In the genomic region with DNA sequence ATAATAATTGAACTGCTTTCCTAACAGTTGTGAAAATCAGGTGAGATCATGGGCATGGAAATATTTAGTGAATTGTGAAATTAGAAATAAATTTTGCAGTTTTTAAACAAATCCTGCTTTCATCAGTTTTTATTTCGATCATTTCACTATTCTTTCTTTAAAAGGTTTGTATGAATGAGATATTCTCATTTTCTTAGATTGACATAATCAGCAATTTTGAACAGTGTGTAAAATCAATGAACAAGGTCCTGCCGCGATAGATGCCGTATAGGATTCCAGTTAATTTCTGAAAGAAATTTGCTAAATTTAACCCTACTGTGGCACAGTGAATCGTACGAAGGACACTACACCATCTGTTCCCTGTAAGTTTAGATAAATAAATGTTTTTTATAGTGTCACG, we compare ENCODE assay signal across 23 cellular contexts. TPM values are rescaled to one million over a fixed set of nuclear protein-coding genes. Genes with fewer than 3 reads are reported as not detected.
DNase-seq lines count a peak whose midpoint lies in the region; ATAC-seq and TF ChIP-seq lines count a peak whose summit lies in the region.
"Had no signal": no experiment of that assay in that cellular context is flagged by ENCODE, and none has a peak within 500 bp of the region (broad histone marks: within the 10 kb centered on the region; RNA-seq: fewer than 3 reads in every experiment).

No MANE protein-coding gene starts in this region.

- H3K4me1 Mint-ChIP-seq in activated naive CD8-positive, alpha-beta T cell (ENCODE audit: low read depth) = peaks cover 83% of the 10 kb centered on the region
- peaks cover 75% of the 10 kb centered on the region for H3K4me1 Mint-ChIP-seq in activated naive CD8-positive, alpha-beta T cell treated with anti-CD3 and anti-CD28 coated beads for 36 hours
- peaks cover 56% of the 10 kb centered on the region for H3K4me1 Mint-ChIP-seq in activated T-helper 17 cell treated with anti-CD3 and anti-CD28 coated beads, Interleukin-2, amount 50 U/mL, for 72 hours
- H3K4me1 Mint-ChIP-seq in memory B cell = peaks cover 38% of the 10 kb centered on the region
- peaks cover 50% of the 10 kb centered on the region for H3K4me1 Mint-ChIP-seq in type B pancreatic cell (ENCODE audit: unreplicated experiment)

- no peak for DNase-seq in activated naive CD8-positive, alpha-beta T cell treated with anti-CD3 and anti-CD28 coated beads for 36 hours
- DNase-seq in memory B cell (ENCODE audit: low spot score in 2 of 2) (no peak), type B pancreatic cell (ENCODE audit: extremely low spot score, unreplicated experiment) (no peak), NCI-H2081 treated with DMSO at 0.1 percent for 48 hours (lab: John Stamatoyannopoulos, UW) (no peak)
- no peak for DNase-seq in NK-92 treated with Interleukin-12 subunit alpha and Interleukin-12 subunit beta, amount 100 ng/mL, for 24 hours (lab: John Stamatoyannopoulos, UW)
- DNase-seq: 8988T; activated CD4-positive, alpha-beta memory T cell treated with anti-CD3 and anti-CD28 coated beads, Interleukin-2, amount 10 ng/mL, durations not matched to agents 7 days and 5 days; activated CD4-positive, alpha-beta T cell treated with anti-CD3 and anti-CD28 coated beads for 1 hour; activated CD8-positive, alpha-beta memory T cell treated with anti-CD3 and anti-CD28 coated beads, Interleukin-2, amount 50 U/mL, for 48 hours; esophagus squamous epithelium; H7; left lung; naive B cell; NCI-H1105 treated with DMSO at 0.1 percent for 48 hours; NCI-H2107; NCI-H446; spleen; stimulated activated CD4-positive, alpha-beta T cell treated with anti-CD3 and anti-CD28 coated beads, Interleukin-2, amount 100 ng/mL, for 48 hours; T-helper 1 cell had no signal

- H3K9me3 Mint-ChIP-seq in activated naive CD8-positive, alpha-beta T cell (ENCODE audit: low read depth) = no peaks in the 10 kb centered on the region
- H3K9me3 Mint-ChIP-seq in activated naive CD8-positive, alpha-beta T cell treated with anti-CD3 and anti-CD28 coated beads for 36 hours = no peaks in the 10 kb centered on the region
- H3K9me3 Mint-ChIP-seq in activated T-helper 17 cell treated with anti-CD3 and anti-CD28 coated beads, Interleukin-2, amount 50 U/mL, for 72 hours = no peaks in the 10 kb centered on the region
- H3K9me3 Mint-ChIP-seq in memory B cell (no peaks in the 10 kb centered on the region), type B pancreatic cell (peaks cover 6% of the 10 kb centered on the region)
- H3K9me3 Mint-ChIP-seq: activated CD4-positive, alpha-beta memory T cell treated with anti-CD3 and anti-CD28 coated beads, Interleukin-2, amount 10 ng/mL, durations not matched to agents 7 days and 5 days; dendritic cell treated with granulocyte-macrophage colony-stimulating factor and Interleukin-4, amounts not matched to agents 40 ng/mL and 50 ng/mL, for 4 days; naive B cell had no signal

- no peak for ATAC-seq in activated T-helper 17 cell treated with anti-CD3 and anti-CD28 coated beads, Interleukin-2, amount 50 U/mL, for 72 hours (replicated peaks)
- ATAC-seq in memory B cell (ENCODE audit: low read depth) = no peak
- no peak for ATAC-seq in GM21825 (IDR thresholded peaks at IDR 0.05; ENCODE audit: unreplicated experiment)
- ATAC-seq: left lung had no signal

- no peak overlapping the region for H3K4me3 Mint-ChIP-seq in activated naive CD8-positive, alpha-beta T cell
- H3K4me3 Mint-ChIP-seq in activated naive CD8-positive, alpha-beta T cell treated with anti-CD3 and anti-CD28 coated beads for 36 hours = no peak overlapping the region
- H3K4me3 Mint-ChIP-seq in activated T-helper 17 cell treated with anti-CD3 and anti-CD28 coated beads, Interleukin-2, amount 50 U/mL, for 72 hours = peak overlapping the region; percentile 7
- no peak overlapping the region for H3K4me3 Mint-ChIP-seq in memory B cell
- H3K4me3 Mint-ChIP-seq in type B pancreatic cell = no peak overlapping the region
- H3K4me3 Mint-ChIP-seq: activated CD4-positive, alpha-beta memory T cell treated with anti-CD3 and anti-CD28 coated beads, Interleukin-2, amount 10 ng/mL, durations not matched to agents 7 days and 5 days; dendritic cell treated with granulocyte-macrophage colony-stimulating factor and Interleukin-4, amounts not matched to agents 40 ng/mL and 50 ng/mL, for 4 days had no signal

- H3K36me3 Mint-ChIP-seq in activated naive CD8-positive, alpha-beta T cell = peaks cover 5% of the 10 kb centered on the region
- H3K36me3 Mint-ChIP-seq in activated naive CD8-positive, alpha-beta T cell treated with anti-CD3 and anti-CD28 coated beads for 36 hours = peaks cover 41% of the 10 kb centered on the region
- peaks cover 18% of the 10 kb centered on the region for H3K36me3 Mint-ChIP-seq in activated T-helper 17 cell treated with anti-CD3 and anti-CD28 coated beads, Interleukin-2, amount 50 U/mL, for 72 hours (ENCODE audit: low read depth)
- H3K36me3 Mint-ChIP-seq in memory B cell (no peaks in the 10 kb centered on the region), type B pancreatic cell (peaks cover 14% of the 10 kb centered on the region)
- H3K36me3 Mint-ChIP-seq: naive B cell had no signal

- TF ChIP-seq CTCF in type B pancreatic cell (conservative IDR thresholded peaks at IDR 0.05) = no peak

- H3K27ac Mint-ChIP-seq in activated naive CD8-positive, alpha-beta T cell = peak overlapping the region; percentile 2
- H3K27ac Mint-ChIP-seq in activated naive CD8-positive, alpha-beta T cell treated with anti-CD3 and anti-CD28 coated beads for 36 hours = no peak overlapping the region
- H3K27ac Mint-ChIP-seq in activated T-helper 17 cell treated with anti-CD3 and anti-CD28 coated beads, Interleukin-2, amount 50 U/mL, for 72 hours = no peak overlapping the region
- H3K27ac Mint-ChIP-seq in memory B cell (peak overlapping the region; percentile 8), type B pancreatic cell (peak overlapping the region; percentile 40)
- H3K27ac Mint-ChIP-seq: activated CD4-positive, alpha-beta memory T cell treated with anti-CD3 and anti-CD28 coated beads, Interleukin-2, amount 10 ng/mL, durations not matched to agents 7 days and 5 days; dendritic cell treated with granulocyte-macrophage colony-stimulating factor and Interleukin-4, amounts not matched to agents 40 ng/mL and 50 ng/mL, for 4 days had no signal

- H3K27me3 Mint-ChIP-seq in activated naive CD8-positive, alpha-beta T cell = no peaks in the 10 kb centered on the region
- H3K27me3 Mint-ChIP-seq in activated naive CD8-positive, alpha-beta T cell treated with anti-CD3 and anti-CD28 coated beads for 36 hours = no peaks in the 10 kb centered on the region
- H3K27me3 Mint-ChIP-seq in activated T-helper 17 cell treated with anti-CD3 and anti-CD28 coated beads, Interleukin-2, amount 50 U/mL, for 72 hours = no peaks in the 10 kb centered on the region
- H3K27me3 Mint-ChIP-seq in memory B cell (no peaks in the 10 kb centered on the region), type B pancreatic cell (no peaks in the 10 kb centered on the region)
- H3K27me3 Mint-ChIP-seq: activated CD4-positive, alpha-beta memory T cell treated with anti-CD3 and anti-CD28 coated beads, Interleukin-2, amount 10 ng/mL, durations not matched to agents 7 days and 5 days; dendritic cell treated with granulocyte-macrophage colony-stimulating factor and Interleukin-4, amounts not matched to agents 40 ng/mL and 50 ng/mL, for 4 days; naive B cell had no signal

RNA-seq across cellular contexts. Expression of a gene that starts 7.5 kb away (rescaled TPM):
- 100 to 1,000 TPM; 142 to 148 TPM for total RNA-seq in activated naive CD8-positive, alpha-beta T cell treated with anti-CD3 and anti-CD28 coated beads for 36 hours
- total RNA-seq in activated T-helper 17 cell treated with anti-CD3 and anti-CD28 coated beads, Interleukin-2, amount 50 U/mL, for 72 hours = 100 to 1,000 TPM in 1 of 2 donors, 10 to 100 TPM in 1; 67.7 to 113 TPM
- total RNA-seq in type B pancreatic cell (ENCODE audit: low replicate concordance) = 134 and 186 TPM in 2 replicates

Comparison
In these comparisons a context has a peak if more than half of its experiments do, and no peak if none do; other contexts are left out.
1. H3K27ac Mint-ChIP-seq: peak in activated naive CD8-positive, alpha-beta T cell (single experiment), memory B cell (single experiment) and type B pancreatic cell (single experiment); none in activated naive CD8-positive, alpha-beta T cell treated with anti-CD3 and anti-CD28 coated beads for 36 hours (single experiment) and activated T-helper 17 cell treated with anti-CD3 and anti-CD28 coated beads, Interleukin-2, amount 50 U/mL, for 72 hours (single experiment).